9 cellular contexts compared by ENCODE assay signal in genomic region chrX:24146283-24146865, GRCh38. TPM values are rescaled to one million over a fixed set of nuclear protein-coding genes. Genes with fewer than 3 reads are reported as not detected.
A peak's percentile ranks its signal among the peaks of the same experiment; 100 is the strongest.
DNase-seq lines count a peak whose midpoint lies in the region; ATAC-seq, FAIRE-seq and TF ChIP-seq lines count a peak whose summit lies in the region.
"Had no signal": no experiment of that assay in that cellular context is flagged by ENCODE, and none has a peak within 500 bp of the region (broad histone marks: within the 10 kb centered on the region; RNA-seq: fewer than 3 reads in every experiment).

No MANE protein-coding gene starts in this region.

- no peaks in the 10 kb centered on the region for H3K36me3 ChIP-seq in CD8-positive, alpha-beta T cell (ENCODE audit: insufficient read depth, low read length)
- no peaks in the 10 kb centered on the region for H3K36me3 ChIP-seq in pancreas

- peaks cover 13% of the 10 kb centered on the region for H3K4me1 ChIP-seq in CD8-positive, alpha-beta T cell (ENCODE audit: insufficient read depth, low read length)
- peaks cover 14 to 31% (median 27%) of the 10 kb centered on the region in 3 donors for H3K4me1 ChIP-seq in pancreas

- peaks cover 32% of the 10 kb centered on the region for H3K4me1 Mint-ChIP-seq in CD8-positive, alpha-beta T cell (ENCODE audit: low read depth)
- peaks cover 12% of the 10 kb centered on the region for H3K4me1 Mint-ChIP-seq in central memory CD8-positive, alpha-beta T cell

- no peak overlapping the region for H3K27ac ChIP-seq in CD8-positive, alpha-beta T cell (ENCODE audit: low read depth, low read length)
- peak overlapping the region in 3 of 4 donors; percentile 17 to 65 (median 19) for H3K27ac ChIP-seq in pancreas

- POLR2A ChIA-PET in CD8-positive, alpha-beta T cell (lab: Charles Lee) = no interaction called here

- FAIRE-seq in pancreas (lab: Jason Lieb, UNC) = peak; percentile 64

- no peak for ATAC-seq in CD8-positive, alpha-beta T cell
- no peak for ATAC-seq in central memory CD8-positive, alpha-beta T cell (replicated peaks; ENCODE audit: extremely low read depth, poor library complexity, severe bottlenecking)
- ATAC-seq in pancreas = no peak
- ATAC-seq: esophagus mucosa had no signal

- no peak overlapping the region for H3K4me3 ChIP-seq in CD8-positive, alpha-beta T cell (ENCODE audit: low read depth, low read length)
- H3K4me3 ChIP-seq in pancreas = peak overlapping the region in 1 of 4 donors; percentile 6

- H3K36me3 Mint-ChIP-seq in CD8-positive, alpha-beta T cell = peaks cover 4% of the 10 kb centered on the region
- peaks cover 10% of the 10 kb centered on the region for H3K36me3 Mint-ChIP-seq in central memory CD8-positive, alpha-beta T cell (ENCODE audit: insufficient read depth)

- no peak for TF ChIP-seq CTCF in CD8-positive, alpha-beta T cell (IDR thresholded peaks at IDR 0.05)
- no peak for TF ChIP-seq CTCF in pancreas (IDR thresholded peaks at IDR 0.05)

- no peaks in the 10 kb centered on the region for H3K9me3 Mint-ChIP-seq in CD8-positive, alpha-beta T cell
- no peaks in the 10 kb centered on the region for H3K9me3 Mint-ChIP-seq in central memory CD8-positive, alpha-beta T cell

- H3K9me3 ChIP-seq in CD8-positive, alpha-beta T cell (ENCODE audit: low read length) = no peaks in the 10 kb centered on the region
- no peaks in the 10 kb centered on the region for H3K9me3 ChIP-seq in pancreas

- H3K27me3 Mint-ChIP-seq in CD8-positive, alpha-beta T cell (ENCODE audit: low read depth) = no peaks in the 10 kb centered on the region
- H3K27me3 Mint-ChIP-seq in central memory CD8-positive, alpha-beta T cell = no peaks in the 10 kb centered on the region

- H3K4me3 Mint-ChIP-seq in CD8-positive, alpha-beta T cell = no peak overlapping the region
- H3K4me3 Mint-ChIP-seq in central memory CD8-positive, alpha-beta T cell = peak overlapping the region; percentile 27

- no peak for DNase-seq in CD8-positive, alpha-beta T cell
- DNase-seq in LHCN-M2 (ENCODE audit: low read depth) (peak; percentile 35), pancreas (no peak), NCI-H1092 (lab: John Stamatoyannopoulos, UW) (no peak), NCI-H1105 (lab: John Stamatoyannopoulos, UW) (no peak)
- no peak for DNase-seq in central memory CD8-positive, alpha-beta T cell (ENCODE audit: low spot score in 2 of 2)
- DNase-seq in stimulated activated CD4-positive, alpha-beta T cell treated with anti-CD3 and anti-CD28 coated beads, Interleukin-1b, Interleukin-23, amount 100 ng/mL, for 48 hours = no peak
- no peak for DNase-seq in stimulated activated naive CD4-positive, alpha-beta T cell (lab: John Stamatoyannopoulos, UW)

- intact Hi-C loops in CD8-positive, alpha-beta T cell (cut with DNase I, micrococcal nuclease) = loop anchor here in 1 of 2 experiments (5.0 kb wide), 2 partner anchors 331 to 364 kb away; partner anchors contain the start of gene SAT1
- intact Hi-C loops in pancreas (cut with DNase I) = no loop called here

- H3K27me3 ChIP-seq in CD8-positive, alpha-beta T cell (ENCODE audit: insufficient read depth, low read length) = no peaks in the 10 kb centered on the region
- no peaks in the 10 kb centered on the region for H3K27me3 ChIP-seq in pancreas

- peak overlapping the region; percentile 62 for H3K27ac Mint-ChIP-seq in CD8-positive, alpha-beta T cell
- H3K27ac Mint-ChIP-seq in central memory CD8-positive, alpha-beta T cell (ENCODE audit: low read depth) = peak overlapping the region; percentile 16

- WGBS in pancreas, 2 donors = 3 to 4% methylated on average over 6 of the region's 6 CpGs

- CTCF ChIA-PET in CD8-positive, alpha-beta T cell (lab: Charles Lee) = no interaction called here

RNA-seq across cellular contexts. Expression of gene ZFX, which starts 3.2 kb away (rescaled TPM):
- 10 to 100 TPM; 54.5 to 55.8 TPM for total RNA-seq in CD8-positive, alpha-beta T cell
- total RNA-seq in LHCN-M2 (2014; rRNA removed) (22.7 and 23.6 TPM in 2 replicates), pancreas (10 to 100 TPM; 19.0 to 40.3 (median 26.4) TPM)
- 5.5 TPM for polyA plus RNA-seq in LHCN-M2 (2012)
- 1 to 10 TPM; 4.4 to 8.8 TPM for polyA plus RNA-seq in pancreas
